ENCODE assay signal across 1 cellular context in the genomic region with DNA sequence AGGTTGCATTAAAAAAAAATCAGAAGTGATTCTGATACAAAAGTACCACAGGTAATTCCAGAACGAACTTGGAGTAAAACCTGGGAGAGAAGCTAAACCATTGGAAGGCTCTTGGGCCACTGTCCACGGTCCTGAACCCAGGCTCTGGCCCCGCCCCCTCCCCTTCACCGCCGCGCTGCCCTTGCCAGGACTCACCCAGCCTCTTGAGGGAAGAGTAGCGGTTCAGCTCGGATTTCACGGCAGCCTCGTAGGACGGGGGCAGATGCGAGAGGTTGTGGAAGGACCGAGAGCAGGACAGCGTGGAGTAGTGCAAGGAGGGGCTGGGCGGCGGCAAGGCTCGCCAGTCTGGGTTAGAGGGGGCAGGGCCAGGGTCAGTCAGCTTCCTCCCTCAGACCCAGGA.
TF ChIP-seq lines count a peak whose summit lies in the region.

No MANE protein-coding gene starts in this region.

TF ChIP-seq in HepG2, 621 proteins besides CTCF, POLR2A, EP300 and RAD21 (continued from another document and continues in another):
- TF ChIP-seq XRCC5 (optimal IDR thresholded peaks at IDR 0.05; ENCODE audit: low read length) (peak; percentile 79), ZNF274 (CRISPR knock-in tag; IDR thresholded peaks at IDR 0.05) (no peak), ZNF557 (CRISPR knock-in tag; IDR thresholded peaks at IDR 0.05) (peak; percentile 44; the same call in 1 of the 2 replicates), KLF12 (CRISPR knock-in tag; IDR thresholded peaks at IDR 0.05; ENCODE audit: borderline replicate concordance) (0 out of 2 replicates have a peak, but pooled peaks have one; percentile 60), ZNF496 (CRISPR knock-in tag; IDR thresholded peaks at IDR 0.05; ENCODE audit: insufficient replicate concordance) (no peak), PLRG1 (conservative IDR thresholded peaks at IDR 0.05) (no peak), HOXA7 (CRISPR knock-in tag; IDR thresholded peaks at IDR 0.05) (no peak), ATF7-NPFF (CRISPR knock-in tag; IDR thresholded peaks at IDR 0.05; ENCODE audit: low read depth) (peak; percentile 30; the same call in 1 of the 2 replicates), ZFP37 (CRISPR knock-in tag; IDR thresholded peaks at IDR 0.05; ENCODE audit: borderline replicate concordance) (0 out of 2 replicates have a peak, but pooled peaks have one; percentile 43), ZNF292 (CRISPR knock-in tag; IDR thresholded peaks at IDR 0.05; ENCODE audit: borderline replicate concordance, low read depth) (no peak), ZMYM4 (CRISPR knock-in tag; IDR thresholded peaks at IDR 0.05) (0 out of 2 replicates have a peak, but pooled peaks have one; percentile 21), SRF (IDR thresholded peaks at IDR 0.05; ENCODE audit: low read depth, low read length) (no peak), MBD4 (IDR thresholded peaks at IDR 0.05; ENCODE audit: borderline replicate concordance, low read length) (no peak), ZNF382 (CRISPR knock-in tag; IDR thresholded peaks at IDR 0.05; ENCODE audit: borderline replicate concordance) (no peak), ZBTB7A (CRISPR knock-in tag; IDR thresholded peaks at IDR 0.05) (peak; percentile 56; the same call in 1 of the 2 replicates), PRPF4 (IDR thresholded peaks at IDR 0.05; ENCODE audit: low read depth, low read length, poor library complexity, severe bottlenecking) (no peak), HNRNPL (IDR thresholded peaks at IDR 0.05; ENCODE audit: low read depth, low read length) (no peak), ELF4 (CRISPR knock-in tag; IDR thresholded peaks at IDR 0.05; ENCODE audit: borderline replicate concordance) (no peak), RARG (CRISPR knock-in tag; IDR thresholded peaks at IDR 0.05; ENCODE audit: low read depth) (no peak), ZNF44 (CRISPR knock-in tag; IDR thresholded peaks at IDR 0.05) (no peak)
- TF ChIP-seq, protein P1, sequence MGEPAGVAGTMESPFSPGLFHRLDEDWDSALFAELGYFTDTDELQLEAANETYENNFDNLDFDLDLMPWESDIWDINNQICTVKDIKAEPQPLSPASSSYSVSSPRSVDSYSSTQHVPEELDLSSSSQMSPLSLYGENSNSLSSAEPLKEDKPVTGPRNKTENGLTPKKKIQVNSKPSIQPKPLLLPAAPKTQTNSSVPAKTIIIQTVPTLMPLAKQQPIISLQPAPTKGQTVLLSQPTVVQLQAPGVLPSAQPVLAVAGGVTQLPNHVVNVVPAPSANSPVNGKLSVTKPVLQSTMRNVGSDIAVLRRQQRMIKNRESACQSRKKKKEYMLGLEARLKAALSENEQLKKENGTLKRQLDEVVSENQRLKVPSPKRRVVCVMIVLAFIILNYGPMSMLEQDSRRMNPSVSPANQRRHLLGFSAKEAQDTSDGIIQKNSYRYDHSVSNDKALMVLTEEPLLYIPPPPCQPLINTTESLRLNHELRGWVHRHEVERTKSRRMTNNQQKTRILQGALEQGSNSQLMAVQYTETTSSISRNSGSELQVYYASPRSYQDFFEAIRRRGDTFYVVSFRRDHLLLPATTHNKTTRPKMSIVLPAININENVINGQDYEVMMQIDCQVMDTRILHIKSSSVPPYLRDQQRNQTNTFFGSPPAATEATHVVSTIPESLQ (CRISPR knock-in tag; conservative IDR thresholded peaks at IDR 0.05): 0 out of 2 replicates have a peak, but pooled peaks have one; percentile 81
- TF ChIP-seq, protein P2, sequence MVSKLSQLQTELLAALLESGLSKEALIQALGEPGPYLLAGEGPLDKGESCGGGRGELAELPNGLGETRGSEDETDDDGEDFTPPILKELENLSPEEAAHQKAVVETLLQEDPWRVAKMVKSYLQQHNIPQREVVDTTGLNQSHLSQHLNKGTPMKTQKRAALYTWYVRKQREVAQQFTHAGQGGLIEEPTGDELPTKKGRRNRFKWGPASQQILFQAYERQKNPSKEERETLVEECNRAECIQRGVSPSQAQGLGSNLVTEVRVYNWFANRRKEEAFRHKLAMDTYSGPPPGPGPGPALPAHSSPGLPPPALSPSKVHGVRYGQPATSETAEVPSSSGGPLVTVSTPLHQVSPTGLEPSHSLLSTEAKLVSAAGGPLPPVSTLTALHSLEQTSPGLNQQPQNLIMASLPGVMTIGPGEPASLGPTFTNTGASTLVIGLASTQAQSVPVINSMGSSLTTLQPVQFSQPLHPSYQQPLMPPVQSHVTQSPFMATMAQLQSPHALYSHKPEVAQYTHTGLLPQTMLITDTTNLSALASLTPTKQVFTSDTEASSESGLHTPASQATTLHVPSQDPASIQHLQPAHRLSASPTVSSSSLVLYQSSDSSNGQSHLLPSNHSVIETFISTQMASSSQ (IDR thresholded peaks at IDR 0.05; ENCODE audit: low read depth): no peak
- TF ChIP-seq, protein P2 (CRISPR knock-in tag; IDR thresholded peaks at IDR 0.05; ENCODE audit: borderline replicate concordance): no peak
- TF ChIP-seq, protein P3, sequence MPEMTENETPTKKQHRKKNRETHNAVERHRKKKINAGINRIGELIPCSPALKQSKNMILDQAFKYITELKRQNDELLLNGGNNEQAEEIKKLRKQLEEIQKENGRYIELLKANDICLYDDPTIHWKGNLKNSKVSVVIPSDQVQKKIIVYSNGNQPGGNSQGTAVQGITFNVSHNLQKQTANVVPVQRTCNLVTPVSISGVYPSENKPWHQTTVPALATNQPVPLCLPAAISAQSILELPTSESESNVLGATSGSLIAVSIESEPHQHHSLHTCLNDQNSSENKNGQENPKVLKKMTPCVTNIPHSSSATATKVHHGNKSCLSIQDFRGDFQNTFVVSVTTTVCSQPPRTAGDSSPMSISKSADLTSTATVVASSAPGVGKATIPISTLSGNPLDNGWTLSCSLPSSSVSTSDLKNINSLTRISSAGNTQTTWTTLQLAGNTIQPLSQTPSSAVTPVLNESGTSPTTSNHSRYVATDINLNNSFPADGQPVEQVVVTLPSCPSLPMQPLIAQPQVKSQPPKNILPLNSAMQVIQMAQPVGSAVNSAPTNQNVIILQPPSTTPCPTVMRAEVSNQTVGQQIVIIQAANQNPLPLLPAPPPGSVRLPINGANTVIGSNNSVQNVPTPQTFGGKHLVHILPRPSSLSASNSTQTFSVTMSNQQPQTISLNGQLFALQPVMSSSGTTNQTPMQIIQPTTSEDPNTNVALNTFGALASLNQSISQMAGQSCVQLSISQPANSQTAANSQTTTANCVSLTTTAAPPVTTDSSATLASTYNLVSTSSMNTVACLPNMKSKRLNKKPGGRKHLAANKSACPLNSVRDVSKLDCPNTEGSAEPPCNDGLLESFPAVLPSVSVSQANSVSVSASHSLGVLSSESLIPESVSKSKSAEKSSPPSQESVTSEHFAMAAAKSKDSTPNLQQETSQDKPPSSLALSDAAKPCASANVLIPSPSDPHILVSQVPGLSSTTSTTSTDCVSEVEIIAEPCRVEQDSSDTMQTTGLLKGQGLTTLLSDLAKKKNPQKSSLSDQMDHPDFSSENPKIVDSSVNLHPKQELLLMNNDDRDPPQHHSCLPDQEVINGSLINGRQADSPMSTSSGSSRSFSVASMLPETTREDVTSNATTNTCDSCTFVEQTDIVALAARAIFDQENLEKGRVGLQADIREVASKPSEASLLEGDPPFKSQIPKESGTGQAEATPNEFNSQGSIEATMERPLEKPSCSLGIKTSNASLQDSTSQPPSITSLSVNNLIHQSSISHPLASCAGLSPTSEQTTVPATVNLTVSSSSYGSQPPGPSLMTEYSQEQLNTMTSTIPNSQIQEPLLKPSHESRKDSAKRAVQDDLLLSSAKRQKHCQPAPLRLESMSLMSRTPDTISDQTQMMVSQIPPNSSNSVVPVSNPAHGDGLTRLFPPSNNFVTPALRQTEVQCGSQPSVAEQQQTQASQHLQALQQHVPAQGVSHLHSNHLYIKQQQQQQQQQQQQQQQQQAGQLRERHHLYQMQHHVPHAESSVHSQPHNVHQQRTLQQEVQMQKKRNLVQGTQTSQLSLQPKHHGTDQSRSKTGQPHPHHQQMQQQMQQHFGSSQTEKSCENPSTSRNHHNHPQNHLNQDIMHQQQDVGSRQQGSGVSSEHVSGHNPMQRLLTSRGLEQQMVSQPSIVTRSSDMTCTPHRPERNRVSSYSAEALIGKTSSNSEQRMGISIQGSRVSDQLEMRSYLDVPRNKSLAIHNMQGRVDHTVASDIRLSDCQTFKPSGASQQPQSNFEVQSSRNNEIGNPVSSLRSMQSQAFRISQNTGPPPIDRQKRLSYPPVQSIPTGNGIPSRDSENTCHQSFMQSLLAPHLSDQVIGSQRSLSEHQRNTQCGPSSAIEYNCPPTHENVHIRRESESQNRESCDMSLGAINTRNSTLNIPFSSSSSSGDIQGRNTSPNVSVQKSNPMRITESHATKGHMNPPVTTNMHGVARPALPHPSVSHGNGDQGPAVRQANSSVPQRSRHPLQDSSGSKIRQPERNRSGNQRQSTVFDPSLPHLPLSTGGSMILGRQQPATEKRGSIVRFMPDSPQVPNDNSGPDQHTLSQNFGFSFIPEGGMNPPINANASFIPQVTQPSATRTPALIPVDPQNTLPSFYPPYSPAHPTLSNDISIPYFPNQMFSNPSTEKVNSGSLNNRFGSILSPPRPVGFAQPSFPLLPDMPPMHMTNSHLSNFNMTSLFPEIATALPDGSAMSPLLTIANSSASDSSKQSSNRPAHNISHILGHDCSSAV (CRISPR knock-in tag; IDR thresholded peaks at IDR 0.05; ENCODE audit: borderline replicate concordance): no peak
- TF ChIP-seq, protein P4, sequence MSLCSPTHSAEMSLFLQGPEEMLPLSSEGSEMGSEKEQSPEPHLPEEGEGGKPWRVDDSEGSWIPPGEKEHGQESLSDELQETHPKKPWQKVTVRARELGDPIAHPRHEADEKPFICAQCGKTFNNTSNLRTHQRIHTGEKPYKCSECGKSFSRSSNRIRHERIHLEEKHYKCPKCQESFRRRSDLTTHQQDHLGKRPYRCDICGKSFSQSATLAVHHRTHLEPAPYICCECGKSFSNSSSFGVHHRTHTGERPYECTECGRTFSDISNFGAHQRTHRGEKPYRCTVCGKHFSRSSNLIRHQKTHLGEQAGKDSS (CRISPR knock-in tag; IDR thresholded peaks at IDR 0.05; ENCODE audit: borderline replicate concordance, low read depth): 0 out of 2 replicates have a peak, but pooled peaks have one; percentile 25
- TF ChIP-seq, protein P5, sequence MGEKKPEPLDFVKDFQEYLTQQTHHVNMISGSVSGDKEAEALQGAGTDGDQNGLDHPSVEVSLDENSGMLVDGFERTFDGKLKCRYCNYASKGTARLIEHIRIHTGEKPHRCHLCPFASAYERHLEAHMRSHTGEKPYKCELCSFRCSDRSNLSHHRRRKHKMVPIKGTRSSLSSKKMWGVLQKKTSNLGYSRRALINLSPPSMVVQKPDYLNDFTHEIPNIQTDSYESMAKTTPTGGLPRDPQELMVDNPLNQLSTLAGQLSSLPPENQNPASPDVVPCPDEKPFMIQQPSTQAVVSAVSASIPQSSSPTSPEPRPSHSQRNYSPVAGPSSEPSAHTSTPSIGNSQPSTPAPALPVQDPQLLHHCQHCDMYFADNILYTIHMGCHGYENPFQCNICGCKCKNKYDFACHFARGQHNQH (CRISPR knock-in tag; IDR thresholded peaks at IDR 0.05): peak; percentile 70; the same call in 1 of the 2 replicates
- TF ChIP-seq, protein P6, sequence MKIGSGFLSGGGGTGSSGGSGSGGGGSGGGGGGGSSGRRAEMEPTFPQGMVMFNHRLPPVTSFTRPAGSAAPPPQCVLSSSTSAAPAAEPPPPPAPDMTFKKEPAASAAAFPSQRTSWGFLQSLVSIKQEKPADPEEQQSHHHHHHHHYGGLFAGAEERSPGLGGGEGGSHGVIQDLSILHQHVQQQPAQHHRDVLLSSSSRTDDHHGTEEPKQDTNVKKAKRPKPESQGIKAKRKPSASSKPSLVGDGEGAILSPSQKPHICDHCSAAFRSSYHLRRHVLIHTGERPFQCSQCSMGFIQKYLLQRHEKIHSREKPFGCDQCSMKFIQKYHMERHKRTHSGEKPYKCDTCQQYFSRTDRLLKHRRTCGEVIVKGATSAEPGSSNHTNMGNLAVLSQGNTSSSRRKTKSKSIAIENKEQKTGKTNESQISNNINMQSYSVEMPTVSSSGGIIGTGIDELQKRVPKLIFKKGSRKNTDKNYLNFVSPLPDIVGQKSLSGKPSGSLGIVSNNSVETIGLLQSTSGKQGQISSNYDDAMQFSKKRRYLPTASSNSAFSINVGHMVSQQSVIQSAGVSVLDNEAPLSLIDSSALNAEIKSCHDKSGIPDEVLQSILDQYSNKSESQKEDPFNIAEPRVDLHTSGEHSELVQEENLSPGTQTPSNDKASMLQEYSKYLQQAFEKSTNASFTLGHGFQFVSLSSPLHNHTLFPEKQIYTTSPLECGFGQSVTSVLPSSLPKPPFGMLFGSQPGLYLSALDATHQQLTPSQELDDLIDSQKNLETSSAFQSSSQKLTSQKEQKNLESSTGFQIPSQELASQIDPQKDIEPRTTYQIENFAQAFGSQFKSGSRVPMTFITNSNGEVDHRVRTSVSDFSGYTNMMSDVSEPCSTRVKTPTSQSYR (CRISPR knock-in tag; IDR thresholded peaks at IDR 0.05; ENCODE audit: borderline replicate concordance): peak; percentile 52; the same call in 1 of the 2 replicates
- TF ChIP-seq, protein P7, sequence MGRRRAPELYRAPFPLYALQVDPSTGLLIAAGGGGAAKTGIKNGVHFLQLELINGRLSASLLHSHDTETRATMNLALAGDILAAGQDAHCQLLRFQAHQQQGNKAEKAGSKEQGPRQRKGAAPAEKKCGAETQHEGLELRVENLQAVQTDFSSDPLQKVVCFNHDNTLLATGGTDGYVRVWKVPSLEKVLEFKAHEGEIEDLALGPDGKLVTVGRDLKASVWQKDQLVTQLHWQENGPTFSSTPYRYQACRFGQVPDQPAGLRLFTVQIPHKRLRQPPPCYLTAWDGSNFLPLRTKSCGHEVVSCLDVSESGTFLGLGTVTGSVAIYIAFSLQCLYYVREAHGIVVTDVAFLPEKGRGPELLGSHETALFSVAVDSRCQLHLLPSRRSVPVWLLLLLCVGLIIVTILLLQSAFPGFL (CRISPR knock-in tag; IDR thresholded peaks at IDR 0.05): no peak
- TF ChIP-seq, protein P8, sequence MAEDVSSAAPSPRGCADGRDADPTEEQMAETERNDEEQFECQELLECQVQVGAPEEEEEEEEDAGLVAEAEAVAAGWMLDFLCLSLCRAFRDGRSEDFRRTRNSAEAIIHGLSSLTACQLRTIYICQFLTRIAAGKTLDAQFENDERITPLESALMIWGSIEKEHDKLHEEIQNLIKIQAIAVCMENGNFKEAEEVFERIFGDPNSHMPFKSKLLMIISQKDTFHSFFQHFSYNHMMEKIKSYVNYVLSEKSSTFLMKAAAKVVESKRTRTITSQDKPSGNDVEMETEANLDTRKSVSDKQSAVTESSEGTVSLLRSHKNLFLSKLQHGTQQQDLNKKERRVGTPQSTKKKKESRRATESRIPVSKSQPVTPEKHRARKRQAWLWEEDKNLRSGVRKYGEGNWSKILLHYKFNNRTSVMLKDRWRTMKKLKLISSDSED (CRISPR knock-in tag; IDR thresholded peaks at IDR 0.05): no peak
- TF ChIP-seq, protein P9, sequence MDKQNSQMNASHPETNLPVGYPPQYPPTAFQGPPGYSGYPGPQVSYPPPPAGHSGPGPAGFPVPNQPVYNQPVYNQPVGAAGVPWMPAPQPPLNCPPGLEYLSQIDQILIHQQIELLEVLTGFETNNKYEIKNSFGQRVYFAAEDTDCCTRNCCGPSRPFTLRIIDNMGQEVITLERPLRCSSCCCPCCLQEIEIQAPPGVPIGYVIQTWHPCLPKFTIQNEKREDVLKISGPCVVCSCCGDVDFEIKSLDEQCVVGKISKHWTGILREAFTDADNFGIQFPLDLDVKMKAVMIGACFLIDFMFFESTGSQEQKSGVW (CRISPR knock-in tag; IDR thresholded peaks at IDR 0.05; ENCODE audit: borderline replicate concordance): no peak
